31 cellular contexts compared by ENCODE assay signal in the genomic region with DNA sequence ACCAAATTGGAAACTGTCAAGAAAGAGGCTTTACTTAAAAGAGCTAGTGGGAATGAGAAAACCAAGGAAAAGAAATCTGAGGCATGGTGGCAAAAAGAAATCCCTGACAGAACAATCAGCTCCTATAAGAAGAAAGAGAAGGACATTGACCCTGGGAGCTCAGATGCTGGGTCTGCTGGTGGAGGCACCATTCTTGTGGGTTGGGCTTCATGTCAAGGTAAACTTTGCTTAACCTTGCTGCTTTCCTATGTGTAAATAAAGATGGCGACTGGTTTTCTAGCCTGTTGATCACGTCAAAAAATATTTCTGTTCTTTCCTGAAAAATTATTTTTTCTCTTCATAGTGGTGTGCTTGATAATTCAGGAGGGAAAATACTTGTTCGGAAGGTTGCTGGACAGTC. TPM values are rescaled to one million over a fixed set of nuclear protein-coding genes. Genes with fewer than 3 reads are reported as not detected.
"Had no signal": no experiment of that assay in that cellular context is flagged by ENCODE, and none has a peak within 500 bp of the region (broad histone marks: within the 10 kb centered on the region; RNA-seq: fewer than 3 reads in every experiment).

No MANE protein-coding gene starts in this region.

- ATAC-seq: left colon; left lung; lower lobe of right lung; natural killer cell; right cardiac atrium; stimulated activated effector memory CD8-positive, alpha-beta T cell treated with anti-CD3 and anti-CD28 coated beads, Interleukin-12 subunit alpha, Interleukin-12 subunit beta, amount 100 ng/mL, for 72 hours; upper lobe of right lung had no signal

- FAIRE-seq: islet of Langerhans, kidney, small intestine had no signal

- H3K4me1 ChIP-seq: left lung, lower lobe of right lung, neural progenitor cell, sigmoid colon, spleen, suprapubic skin, tibial artery, upper lobe of right lung had no signal

- H2AFZ ChIP-seq: neural progenitor cell had no signal

- H3K36me3 ChIP-seq: left lung, lower lobe of right lung, neural progenitor cell, neutrophil, ovary, sigmoid colon, spleen, suprapubic skin, thoracic aorta, tibial artery, upper lobe of right lung had no signal

- H3K4me3 Mint-ChIP-seq: immature natural killer cell; mesothelial cell of epicardium; natural killer cell; nephron progenitor cell; neural progenitor cell; stimulated activated effector memory CD8-positive, alpha-beta T cell treated with anti-CD3 and anti-CD28 coated beads, Interleukin-12 subunit alpha, Interleukin-12 subunit beta, amount 100 ng/mL, for 72 hours; stimulated activated naive CD8-positive, alpha-beta T cell treated with anti-CD3 and anti-CD28 coated beads, Interleukin-15, Interleukin-2, amounts not matched to agents 100 ng/mL and 50 ng/mL, for 24 hours had no signal

- H3K27ac ChIP-seq: left lung, lower lobe of right lung, neural progenitor cell, neutrophil, ovary, sigmoid colon, spleen, suprapubic skin, thoracic aorta, tibial artery, upper lobe of right lung had no signal

- H3K9me3 ChIP-seq: left lung, lower lobe of right lung, neutrophil, ovary, sigmoid colon, spleen, suprapubic skin, thoracic aorta, tibial artery, upper lobe of right lung had no signal

- H3K27ac Mint-ChIP-seq: immature natural killer cell; mesothelial cell of epicardium; natural killer cell; nephron progenitor cell; neural progenitor cell; progenitor cell of endocrine pancreas; stimulated activated effector memory CD8-positive, alpha-beta T cell treated with anti-CD3 and anti-CD28 coated beads, Interleukin-12 subunit alpha, Interleukin-12 subunit beta, amount 100 ng/mL, for 72 hours; stimulated activated naive CD8-positive, alpha-beta T cell treated with anti-CD3 and anti-CD28 coated beads, Interleukin-15, Interleukin-2, amounts not matched to agents 100 ng/mL and 50 ng/mL, for 24 hours had no signal

- DNase-seq: hypothalamus; immature natural killer cell; kidney; left colon; left lung; lower lobe of right lung; mesenchymal stem cell; naive B cell; natural killer cell; nephron progenitor cell; occipital lobe; ovary; retina; right cardiac atrium; sigmoid colon; small intestine; spleen; stimulated activated CD4-positive, alpha-beta T cell treated with anti-CD3 and anti-CD28 coated beads, Interleukin-4, amount 100 ng/mL, for 24 hours; stimulated activated naive CD4-positive, alpha-beta T cell; tibial artery; upper lobe of right lung had no signal

- H3K4me2 ChIP-seq: neural progenitor cell had no signal

- H3K9me3 Mint-ChIP-seq: immature natural killer cell; mesothelial cell of epicardium; natural killer cell; nephron progenitor cell; neural progenitor cell; stimulated activated effector memory CD8-positive, alpha-beta T cell treated with anti-CD3 and anti-CD28 coated beads, Interleukin-12 subunit alpha, Interleukin-12 subunit beta, amount 100 ng/mL, for 72 hours; stimulated activated naive CD8-positive, alpha-beta T cell treated with anti-CD3 and anti-CD28 coated beads, Interleukin-15, Interleukin-2, amounts not matched to agents 100 ng/mL and 50 ng/mL, for 24 hours had no signal

- H3K36me3 Mint-ChIP-seq: immature natural killer cell; mesothelial cell of epicardium; naive B cell; natural killer cell; neural progenitor cell; stimulated activated effector memory CD8-positive, alpha-beta T cell treated with anti-CD3 and anti-CD28 coated beads, Interleukin-12 subunit alpha, Interleukin-12 subunit beta, amount 100 ng/mL, for 72 hours had no signal

- H3K4me1 Mint-ChIP-seq: immature natural killer cell; mesothelial cell of epicardium; naive B cell; natural killer cell; stimulated activated effector memory CD8-positive, alpha-beta T cell treated with anti-CD3 and anti-CD28 coated beads, Interleukin-12 subunit alpha, Interleukin-12 subunit beta, amount 100 ng/mL, for 72 hours had no signal

- H3K27me3 ChIP-seq: neural progenitor cell, ovary, sigmoid colon, suprapubic skin, upper lobe of right lung had no signal

- H3K4me3 ChIP-seq: left lung, lower lobe of right lung, neural progenitor cell, ovary, sigmoid colon, spleen, suprapubic skin, thoracic aorta, tibial artery, upper lobe of right lung had no signal

- H3K9ac ChIP-seq: neural progenitor cell had no signal

RNA-seq across cellular contexts. Expression of a gene that starts 58.1 kb away (rescaled TPM):
- total RNA-seq: kidney, mononuclear cell, occipital lobe, progenitor cell of endocrine pancreas had no signal
